ENCODE assay signal across 8 cellular contexts in genomic region chr1:45512641-45513054, GRCh38. TPM values are rescaled to one million over a fixed set of nuclear protein-coding genes. Genes with fewer than 3 reads are reported as not detected.
DNase-seq lines count a peak whose midpoint lies in the region; ATAC-seq and TF ChIP-seq lines count a peak whose summit lies in the region.

No MANE protein-coding gene starts in this region.

- H3K27ac Mint-ChIP-seq in activated CD4-positive, alpha-beta T cell treated with anti-CD3 and anti-CD28 coated beads, Interleukin-2, amount 10 ng/mL, durations not matched to agents 7 days and 5 days = no peak overlapping the region

- H3K27me3 ChIP-seq in effector memory CD4-positive, alpha-beta T cell (replicated peaks; ENCODE audit: control insufficient read depth, insufficient read depth, low read length, poor library complexity, severe bottlenecking) = no peaks in the 10 kb centered on the region
- no peaks in the 10 kb centered on the region for H3K27me3 ChIP-seq in tibial nerve

- TF ChIP-seq EP300 in tibial nerve (IDR thresholded peaks at IDR 0.05) = no peak

- intact Hi-C loops in mucosa of descending colon (cut with DNase I, micrococcal nuclease) = loop anchor here in 1 of 2 donors (5.0 kb wide), 1 partner anchor 60 kb away; no protein-coding TSS in a partner anchor

- H3K4me3 ChIP-seq in effector memory CD4-positive, alpha-beta T cell (ENCODE audit: insufficient read depth, low read depth, low read length, poor library complexity, severe bottlenecking) = no peak overlapping the region
- H3K4me3 ChIP-seq in mucosa of descending colon (no peak overlapping the region), tibial nerve (no peak overlapping the region)

- POLR2A ChIA-PET in activated CD4-positive, alpha-beta T cell treated with anti-CD3 and anti-CD28 coated beads, Interleukin-2, amount 10 ng/mL, durations not matched to agents 7 days and 5 days (lab: Charles Lee) = no interaction called here

- TF ChIP-seq CTCF in mucosa of descending colon (IDR thresholded peaks at IDR 0.05) = peak; percentile 59
- peak; percentile 42 to 61 (median 58) for TF ChIP-seq CTCF in tibial nerve (IDR thresholded peaks at IDR 0.05)

- CTCF ChIA-PET in activated CD4-positive, alpha-beta T cell treated with anti-CD3 and anti-CD28 coated beads, Interleukin-2, amount 10 ng/mL, durations not matched to agents 7 days and 5 days (lab: Charles Lee) = interaction anchor here (0.6 to 2.6 kb wide), 16 partner anchors 9 to 607 kb away, joined by 3 to 20 read pairs (median 4); partner anchors contain the start of genes CCDC163, MMACHC and PRDX1

- no peak overlapping the region for H3K27ac ChIP-seq in effector memory CD4-positive, alpha-beta T cell (ENCODE audit: insufficient read depth, low read length, poor library complexity, severe bottlenecking)
- peak overlapping the region in 1 of 4 donors; percentile 77 for H3K27ac ChIP-seq in tibial nerve

- H3K36me3 Mint-ChIP-seq in activated CD4-positive, alpha-beta T cell treated with anti-CD3 and anti-CD28 coated beads, Interleukin-2, amount 10 ng/mL, durations not matched to agents 7 days and 5 days (ENCODE audit: low read depth) = peaks cover 68% of the 10 kb centered on the region

- DNase-seq in Ammon's horn (ENCODE audit: low spot score) (peak; percentile 79), H4 (ENCODE audit: low spot score) (peak; percentile 67), NCI-H526 (lab: John Stamatoyannopoulos, UW) (peak; percentile 77 to 87), mucosa of descending colon (peak in 2 of 3 donors; percentile 52 to 90), tibial nerve (ENCODE audit: low spot score in 2 of 2) (peak; percentile 31 to 73)
- peak; percentile 74 for DNase-seq in activated CD4-positive, alpha-beta T cell treated with anti-CD3 and anti-CD28 coated beads, Interleukin-2, amount 10 ng/mL, durations not matched to agents 7 days and 5 days
- peak in 2 of 3 donors; percentile 19 to 34 for DNase-seq in effector memory CD4-positive, alpha-beta T cell

- H3K27me3 Mint-ChIP-seq in activated CD4-positive, alpha-beta T cell treated with anti-CD3 and anti-CD28 coated beads, Interleukin-2, amount 10 ng/mL, durations not matched to agents 7 days and 5 days = no peaks in the 10 kb centered on the region

- no peak for TF ChIP-seq POLR2A in tibial nerve (IDR thresholded peaks at IDR 0.05)

- no peaks in the 10 kb centered on the region for H3K4me1 ChIP-seq in effector memory CD4-positive, alpha-beta T cell (ENCODE audit: control insufficient read depth, insufficient read depth, low read length, poor library complexity, severe bottlenecking)
- H3K4me1 ChIP-seq in mucosa of descending colon (ENCODE audit: low read depth) (peaks cover 16% of the 10 kb centered on the region), tibial nerve (peaks cover 0 to 50% (median 14%) of the 10 kb centered on the region in 4 donors)

- no peaks in the 10 kb centered on the region for H3K9me3 ChIP-seq in effector memory CD4-positive, alpha-beta T cell (ENCODE audit: control insufficient read depth, low read length)
- no peaks in the 10 kb centered on the region for H3K9me3 ChIP-seq in mucosa of descending colon
- H3K9me3 ChIP-seq in tibial nerve = no peaks in the 10 kb centered on the region

- peak; percentile 84 for ATAC-seq in mucosa of descending colon
- ATAC-seq in HG02938 (IDR thresholded peaks at IDR 0.05; ENCODE audit: unreplicated experiment) = no peak

- peaks cover 15% of the 10 kb centered on the region for H3K4me1 Mint-ChIP-seq in activated CD4-positive, alpha-beta T cell treated with anti-CD3 and anti-CD28 coated beads, Interleukin-2, amount 10 ng/mL, durations not matched to agents 7 days and 5 days

- H3K4me3 Mint-ChIP-seq in activated CD4-positive, alpha-beta T cell treated with anti-CD3 and anti-CD28 coated beads, Interleukin-2, amount 10 ng/mL, durations not matched to agents 7 days and 5 days = no peak overlapping the region

- H3K36me3 ChIP-seq in effector memory CD4-positive, alpha-beta T cell (ENCODE audit: control insufficient read depth, insufficient read depth, low read length) = peaks cover 81% of the 10 kb centered on the region
- peaks cover 15% of the 10 kb centered on the region for H3K36me3 ChIP-seq in mucosa of descending colon (ENCODE audit: low read depth)
- H3K36me3 ChIP-seq in tibial nerve = peaks cover 6 to 94% (median 32%) of the 10 kb centered on the region in 3 donors

- no peaks in the 10 kb centered on the region for H3K9me3 Mint-ChIP-seq in activated CD4-positive, alpha-beta T cell treated with anti-CD3 and anti-CD28 coated beads, Interleukin-2, amount 10 ng/mL, durations not matched to agents 7 days and 5 days

- 93 to 100% methylated on average over 1 of the region's 1 CpG for whole genome bisulfite sequencing in tibial nerve, 2 donors

RNA-seq across cellular contexts. Expression of gene PRDX1, which starts 9.0 kb away (rescaled TPM):
- 2,740 and 3,006 TPM in 2 replicates for total RNA-seq in H4 (2014; rRNA removed; shearing (Covaris generic))
- 100 to 1,000 TPM; 269 to 331 TPM for total RNA-seq in activated CD4-positive, alpha-beta T cell treated with anti-CD3 and anti-CD28 coated beads, Interleukin-2, amount 10 ng/mL, durations not matched to agents 7 days and 5 days
- total RNA-seq in mucosa of descending colon = 100 to 1,000 TPM; 248 to 306 (median 295) TPM
- total RNA-seq in tibial nerve = 100 to 1,000 TPM; 160 to 225 (median 203) TPM

RNA-seq across cellular contexts. Expression of gene MMACHC, which starts 12.5 kb away (rescaled TPM):
- 3.2 TPM in 2 replicates for total RNA-seq in H4 (2014; rRNA removed; shearing (Covaris generic))
- total RNA-seq in activated CD4-positive, alpha-beta T cell treated with anti-CD3 and anti-CD28 coated beads, Interleukin-2, amount 10 ng/mL, durations not matched to agents 7 days and 5 days = 1 to 10 TPM; 6.6 to 6.7 TPM
- total RNA-seq in mucosa of descending colon (10 to 100 TPM in 2 of 3 donors, 1 to 10 TPM in 1; 9.2 to 12.4 (median 11.2) TPM), tibial nerve (1 to 10 TPM; 3.6 to 4.2 (median 4.0) TPM)

RNA-seq across cellular contexts. Expression of gene CCDC163, which starts 12.8 kb away (rescaled TPM):
- 1.8 and 3.9 TPM in 2 replicates for total RNA-seq in H4 (2014; rRNA removed; shearing (Covaris generic))
- total RNA-seq in activated CD4-positive, alpha-beta T cell treated with anti-CD3 and anti-CD28 coated beads, Interleukin-2, amount 10 ng/mL, durations not matched to agents 7 days and 5 days = 1 to 10 TPM; 5.3 to 5.8 TPM
- total RNA-seq in mucosa of descending colon = 1 to 10 TPM; 1.3 to 1.6 (median 1.5) TPM
- 1 to 10 TPM in 2 of 4 donors, under 1 TPM in 1, not detected in 1; 0.42 to 2.9 (median 1.1) TPM for total RNA-seq in tibial nerve

RNA-seq across cellular contexts. Expression of gene TESK2, which starts 21.7 kb away (rescaled TPM):
- 1.5 and 2.7 TPM in 2 replicates for total RNA-seq in H4 (2014; rRNA removed; shearing (Covaris generic))
- 1 to 10 TPM; 2.6 to 3.5 TPM for total RNA-seq in activated CD4-positive, alpha-beta T cell treated with anti-CD3 and anti-CD28 coated beads, Interleukin-2, amount 10 ng/mL, durations not matched to agents 7 days and 5 days
- 10 to 100 TPM; 10.7 to 19.9 (median 10.8) TPM for total RNA-seq in mucosa of descending colon
- total RNA-seq in tibial nerve = 10 to 100 TPM in 1 of 4 donors, 1 to 10 TPM in 3; 3.9 to 11.7 (median 8.5) TPM

RNA-seq across cellular contexts. Expression of gene AKR1A1, which starts 38.0 kb away (rescaled TPM):
- total RNA-seq in H4 (2014; rRNA removed; shearing (Covaris generic)) = 195 and 202 TPM in 2 replicates
- 100 to 1,000 TPM; 134 to 135 TPM for total RNA-seq in activated CD4-positive, alpha-beta T cell treated with anti-CD3 and anti-CD28 coated beads, Interleukin-2, amount 10 ng/mL, durations not matched to agents 7 days and 5 days
- 100 to 1,000 TPM; 118 to 206 (median 190) TPM for total RNA-seq in mucosa of descending colon
- 10 to 100 TPM; 53.1 to 69.5 (median 63.5) TPM for total RNA-seq in tibial nerve

Comparison
In these comparisons a context has a peak if more than half of its experiments do, and no peak if none do; other contexts are left out.
1. DNase-seq: peak in every context shown above with its lines; median percentile 82 in NCI-H526; 79 in Ammon's horn; 74 in activated CD4-positive, alpha-beta T cell treated with anti-CD3 and anti-CD28 coated beads, Interleukin-2, amount 10 ng/mL, durations not matched to agents 7 days and 5 days; 71 in mucosa of descending colon; 67 in H4; 52 in tibial nerve; 26 in effector memory CD4-positive, alpha-beta T cell.